In genomic region chr19:8094336-8094735, GRCh38 we compare ENCODE assay signal across 30 cellular contexts. TPM values are rescaled to one million over a fixed set of nuclear protein-coding genes. Genes with fewer than 3 reads are reported as not detected.
"Had no signal": no experiment of that assay in that cellular context is flagged by ENCODE, and none has a peak within 500 bp of the region (broad histone marks: within the 10 kb centered on the region; RNA-seq: fewer than 3 reads in every experiment).

No MANE protein-coding gene starts in this region.

- H3K36me3 ChIP-seq: heart right ventricle, neutrophil, ovary, prostate gland, spleen, tibial nerve, uterus had no signal

- DNase-seq: heart right ventricle; islet precursor cell; left ventricle myocardium inferior; midbrain; mucosa of descending colon; naive thymus-derived CD4-positive, alpha-beta T cell; nephron progenitor cell; occipital lobe; ovary; retina; right cardiac atrium; sigmoid colon; small intestine; spleen; stimulated activated CD4-positive, alpha-beta T cell treated with anti-CD3 and anti-CD28 coated beads, Interleukin-4, amount 100 ng/mL, for 24 hours; stimulated activated naive CD4-positive, alpha-beta T cell; stimulated activated naive CD8-positive, alpha-beta T cell treated with anti-CD3 and anti-CD28 coated beads, Interleukin-15, amount 100 ng/mL, for 72 hours; substantia nigra; uterus had no signal

- H3K4me1 ChIP-seq: heart right ventricle, left ventricle myocardium inferior, neural progenitor cell, prostate gland, sigmoid colon, spleen, tibial nerve, uterus had no signal

- ATAC-seq: heart right ventricle; mucosa of descending colon; naive thymus-derived CD4-positive, alpha-beta T cell; right cardiac atrium; stimulated activated effector memory CD8-positive, alpha-beta T cell treated with anti-CD3 and anti-CD28 coated beads, Interleukin-12 subunit alpha, Interleukin-12 subunit beta, amount 100 ng/mL, for 72 hours; stimulated activated naive CD8-positive, alpha-beta T cell treated with anti-CD3 and anti-CD28 coated beads, Interleukin-15, amount 100 ng/mL, for 72 hours had no signal

- H3K27ac ChIP-seq: heart right ventricle, hepatocyte, left ventricle myocardium inferior, neural progenitor cell, neutrophil, ovary, prostate gland, sigmoid colon, spleen, tibial nerve, uterus had no signal

- H3K27me3 ChIP-seq: heart right ventricle, hepatocyte, neural progenitor cell, neutrophil, ovary, sigmoid colon, tibial nerve, uterus had no signal

- H3K9me3 ChIP-seq: prostate gland had no signal

- H3K4me3 ChIP-seq: heart right ventricle, hepatocyte, left ventricle myocardium inferior, mucosa of descending colon, neural progenitor cell, ovary, prostate gland, sigmoid colon, spleen, tibial nerve, uterus had no signal

RNA-seq across cellular contexts. Expression of gene CCL25, which starts 41.8 kb away (rescaled TPM):
- total RNA-seq: heart right ventricle, hepatocyte, kidney epithelial cell, left ventricle myocardium inferior, lung microvascular endothelial cell, mesenteric fat pad, mucosa of descending colon, myocyte, ovary, prostate gland, right cardiac atrium, sigmoid colon, tibial nerve, ureter, uterus had no signal

RNA-seq across cellular contexts. Expression of gene FBN3, which starts 55.1 kb away (rescaled TPM):
- total RNA-seq: left ventricle myocardium inferior; lung microvascular endothelial cell; mesenteric fat pad; myocyte; naive thymus-derived CD4-positive, alpha-beta T cell; right cardiac atrium; sigmoid colon; spleen; ureter had no signal
